ENCODE assay signal across 11 cellular contexts in genomic region chr21:29938968-29939858, GRCh38. TPM values are rescaled to one million over a fixed set of nuclear protein-coding genes. Genes with fewer than 3 reads are reported as not detected.
DNase-seq lines count a peak whose midpoint lies in the region; ATAC-seq and TF ChIP-seq lines count a peak whose summit lies in the region.
"Had no signal": no experiment of that assay in that cellular context is flagged by ENCODE, and none has a peak within 500 bp of the region (broad histone marks: within the 10 kb centered on the region; RNA-seq: fewer than 3 reads in every experiment).

No MANE protein-coding gene starts in this region.

- no peak overlapping the region for H3K56ac ChIP-seq in H9 (ENCODE audit: insufficient read length, low read depth, low read length)

- no peaks in the 10 kb centered on the region for H3K4me1 ChIP-seq in H9 (ENCODE audit: insufficient read depth, low read length)
- H3K4me1 ChIP-seq in right cardiac atrium (ENCODE audit: control insufficient read depth, insufficient read depth, low read length): no peaks in the 10 kb centered on the region

- H2AFZ ChIP-seq in H9 (ENCODE audit: low read length): peak overlapping the region; percentile 71

- WGBS in H9 (ENCODE audit: extremely low coverage, insufficient read length, low lambda C conversion rate): no CpG with 5 or more reads among the region's 68 CpGs
- 2% methylated on average over 68 of the region's 68 CpGs for WGBS in right cardiac atrium

- no peaks in the 10 kb centered on the region for H3K9me3 Mint-ChIP-seq in H9
- H3K9me3 Mint-ChIP-seq in activated naive CD8-positive, alpha-beta T cell treated with anti-CD3 and anti-CD28 coated beads, Interleukin-2, amount 10 ng/mL, durations not matched to agents 7 days and 5 days: no peaks in the 10 kb centered on the region

- no peak overlapping the region for H4K5ac ChIP-seq in H9 (ENCODE audit: insufficient read length, low read depth, low read length)

- no peak overlapping the region for H4K8ac ChIP-seq in H9 (replicated peaks; ENCODE audit: insufficient read length, low read depth, low read length)

- no peak overlapping the region for H2AK5ac ChIP-seq in H9 (ENCODE audit: insufficient read length, low read length)

- H3K9ac ChIP-seq in H9 (ENCODE audit: extremely low read depth, insufficient read length, low read length): no peak overlapping the region

- H4K91ac ChIP-seq in H9 (ENCODE audit: insufficient read length, low read depth, low read length): no peak overlapping the region

- peaks cover 85% of the 10 kb centered on the region for H3K27me3 Mint-ChIP-seq in H9 (ENCODE audit: low read depth)
- peaks cover 36% of the 10 kb centered on the region for H3K27me3 Mint-ChIP-seq in activated naive CD8-positive, alpha-beta T cell treated with anti-CD3 and anti-CD28 coated beads, Interleukin-2, amount 10 ng/mL, durations not matched to agents 7 days and 5 days

- intact Hi-C loops in right cardiac atrium (cut with DNase I): no loop called here

- no peaks in the 10 kb centered on the region for H3K36me3 Mint-ChIP-seq in H9 (ENCODE audit: insufficient read depth in 1 of 3, low read depth in 3 of 3)
- peaks cover 2% of the 10 kb centered on the region for H3K36me3 Mint-ChIP-seq in activated naive CD8-positive, alpha-beta T cell treated with anti-CD3 and anti-CD28 coated beads, Interleukin-2, amount 10 ng/mL, durations not matched to agents 7 days and 5 days

- peak overlapping the region; percentile 82 to 86 for H3K4me3 Mint-ChIP-seq in H9
- H3K4me3 Mint-ChIP-seq in activated naive CD8-positive, alpha-beta T cell treated with anti-CD3 and anti-CD28 coated beads, Interleukin-2, amount 10 ng/mL, durations not matched to agents 7 days and 5 days: peak overlapping the region; percentile 8

- no peaks in the 10 kb centered on the region for H4K20me1 ChIP-seq in H9 (ENCODE audit: control insufficient read depth, insufficient read depth, insufficient read length)

- no peak overlapping the region for H2BK12ac ChIP-seq in H9 (ENCODE audit: insufficient read length, low read depth, low read length)

- ATAC-seq in activated naive CD8-positive, alpha-beta T cell treated with anti-CD3 and anti-CD28 coated beads, Interleukin-2, amount 10 ng/mL, durations not matched to agents 7 days and 5 days (ENCODE audit: low read depth): no peak
- ATAC-seq in right cardiac atrium: peak; percentile 25 to 40
- ATAC-seq in HG02678 (IDR thresholded peaks at IDR 0.05; ENCODE audit: unreplicated experiment): no peak

- peaks cover 9 to 14% of the 10 kb centered on the region in 2 experiments for H3K4me1 Mint-ChIP-seq in H9
- peaks cover 3% of the 10 kb centered on the region for H3K4me1 Mint-ChIP-seq in activated naive CD8-positive, alpha-beta T cell treated with anti-CD3 and anti-CD28 coated beads, Interleukin-2, amount 10 ng/mL, durations not matched to agents 7 days and 5 days

- H2BK20ac ChIP-seq in H9 (ENCODE audit: low read depth, low read length, poor library complexity, severe bottlenecking): no peak overlapping the region

- H3K18ac ChIP-seq in H9 (ENCODE audit: insufficient read length, low read depth, low read length): no peak overlapping the region

- H3K23me2 ChIP-seq in H9 (ENCODE audit: insufficient read length, low read depth, low read length, poor library complexity, severe bottlenecking): peaks cover 12% of the 10 kb centered on the region

- H3K27me3 ChIP-seq in H9 (ENCODE audit: insufficient read depth, low read length) (peaks cover 28% of the 10 kb centered on the region), right cardiac atrium (ENCODE audit: control insufficient read depth, insufficient read depth) (peaks cover 3% of the 10 kb centered on the region)

- DNase-seq in H9 (peak; percentile 52), right cardiac atrium (peak; percentile 6 to 39 (median 39)), retinal pigment epithelial cell (ENCODE audit: low read depth) (no peak), cortex of kidney (lab: John Stamatoyannopoulos, UW) (no peak), AML-193 (lab: John Stamatoyannopoulos, UW) (no peak)
- no peak for DNase-seq in activated naive CD8-positive, alpha-beta T cell treated with anti-CD3 and anti-CD28 coated beads, Interleukin-2, amount 10 ng/mL, durations not matched to agents 7 days and 5 days
- DNase-seq in activated CD8-positive, alpha-beta memory T cell treated with anti-CD3 and anti-CD28 coated beads, Interleukin-2, amount 50 U/mL, for 4 hours: no peak
- DNase-seq: activated CD4-positive, alpha-beta T cell treated with anti-CD3 and anti-CD28 coated beads for 4 hours; NCI-H226 had no signal

- no peaks in the 10 kb centered on the region for H3K79me1 ChIP-seq in H9 (ENCODE audit: insufficient read depth, low read depth, low read length, poor library complexity, severe bottlenecking)

- no peak overlapping the region for H3K23ac ChIP-seq in H9 (ENCODE audit: insufficient read length, low read depth, low read length)

- H3K4me3 ChIP-seq in right cardiac atrium (ENCODE audit: low read length) (peak overlapping the region; percentile 9), retinal pigment epithelial cell (ENCODE audit: low read length) (peak overlapping the region; percentile 64)

- H3K27ac ChIP-seq in H9 (ENCODE audit: insufficient read length, low read depth, low read length) (no peak overlapping the region), right cardiac atrium (ENCODE audit: low read length) (no peak overlapping the region)

- POLR2A ChIA-PET in activated naive CD8-positive, alpha-beta T cell treated with anti-CD3 and anti-CD28 coated beads, Interleukin-2, amount 10 ng/mL, durations not matched to agents 7 days and 5 days (lab: Charles Lee): no interaction called here

- no peak overlapping the region for H3K27ac Mint-ChIP-seq in H9
- H3K27ac Mint-ChIP-seq in activated naive CD8-positive, alpha-beta T cell treated with anti-CD3 and anti-CD28 coated beads, Interleukin-2, amount 10 ng/mL, durations not matched to agents 7 days and 5 days: no peak overlapping the region

- H3K9me3 ChIP-seq in H9 (ENCODE audit: control insufficient read depth, low read depth, low read length): no peaks in the 10 kb centered on the region
- H3K9me3 ChIP-seq in right cardiac atrium (ENCODE audit: control insufficient read depth, low read length): no peaks in the 10 kb centered on the region

- H3K4ac ChIP-seq in H9 (ENCODE audit: low read depth, low read length): no peak overlapping the region

- H3K14ac ChIP-seq in H9 (ENCODE audit: insufficient read depth, low read length): no peak overlapping the region

- peak overlapping the region; percentile 92 for H3K4me2 ChIP-seq in H9 (ENCODE audit: insufficient read depth, insufficient read length, low read length)

- no peaks in the 10 kb centered on the region for H3K79me2 ChIP-seq in H9 (ENCODE audit: insufficient read depth, low read length)

- no peak overlapping the region for H2BK120ac ChIP-seq in H9 (ENCODE audit: low read depth, low read length, poor library complexity, severe bottlenecking)

- H3T11ph ChIP-seq in H9 (ENCODE audit: low read length): no peak overlapping the region

- H2BK5ac ChIP-seq in H9 (ENCODE audit: insufficient read length, low read length): no peak overlapping the region

- no peak for TF ChIP-seq CTCF in H9 (conservative IDR thresholded peaks at IDR 0.05)
- TF ChIP-seq CTCF in retinal pigment epithelial cell (conservative IDR thresholded peaks at IDR 0.05; ENCODE audit: low read depth, low read length): no peak

- no peak overlapping the region for H2BK15ac ChIP-seq in H9 (ENCODE audit: low read depth, low read length)

RNA-seq across cellular contexts. Expression of gene GRIK1, which starts 0.6 kb away (rescaled TPM):
- total RNA-seq in H9 (2021) (not detected in 2 replicates), right cardiac atrium (not detected)
- not detected for total RNA-seq in activated naive CD8-positive, alpha-beta T cell treated with anti-CD3 and anti-CD28 coated beads, Interleukin-2, amount 10 ng/mL, durations not matched to agents 7 days and 5 days
- polyA plus RNA-seq in right cardiac atrium: not detected
- total RNA-seq: epithelial cell of proximal tubule had no signal

Comparison
In these comparisons a context has a peak if more than half of its experiments do, and no peak if none do; other contexts are left out.
1. DNase-seq: peak in H9 (single experiment) and right cardiac atrium (3 of 3); none in activated naive CD8-positive, alpha-beta T cell treated with anti-CD3 and anti-CD28 coated beads, Interleukin-2, amount 10 ng/mL, durations not matched to agents 7 days and 5 days (single experiment), retinal pigment epithelial cell (single experiment), activated CD8-positive, alpha-beta memory T cell treated with anti-CD3 and anti-CD28 coated beads, Interleukin-2, amount 50 U/mL, for 4 hours (single experiment), cortex of kidney (single experiment) and AML-193 (0 of 2).
2. ATAC-seq: peak in right cardiac atrium (2 of 2); none in activated naive CD8-positive, alpha-beta T cell treated with anti-CD3 and anti-CD28 coated beads, Interleukin-2, amount 10 ng/mL, durations not matched to agents 7 days and 5 days (single experiment) and HG02678 (single experiment).